In the genomic region with DNA sequence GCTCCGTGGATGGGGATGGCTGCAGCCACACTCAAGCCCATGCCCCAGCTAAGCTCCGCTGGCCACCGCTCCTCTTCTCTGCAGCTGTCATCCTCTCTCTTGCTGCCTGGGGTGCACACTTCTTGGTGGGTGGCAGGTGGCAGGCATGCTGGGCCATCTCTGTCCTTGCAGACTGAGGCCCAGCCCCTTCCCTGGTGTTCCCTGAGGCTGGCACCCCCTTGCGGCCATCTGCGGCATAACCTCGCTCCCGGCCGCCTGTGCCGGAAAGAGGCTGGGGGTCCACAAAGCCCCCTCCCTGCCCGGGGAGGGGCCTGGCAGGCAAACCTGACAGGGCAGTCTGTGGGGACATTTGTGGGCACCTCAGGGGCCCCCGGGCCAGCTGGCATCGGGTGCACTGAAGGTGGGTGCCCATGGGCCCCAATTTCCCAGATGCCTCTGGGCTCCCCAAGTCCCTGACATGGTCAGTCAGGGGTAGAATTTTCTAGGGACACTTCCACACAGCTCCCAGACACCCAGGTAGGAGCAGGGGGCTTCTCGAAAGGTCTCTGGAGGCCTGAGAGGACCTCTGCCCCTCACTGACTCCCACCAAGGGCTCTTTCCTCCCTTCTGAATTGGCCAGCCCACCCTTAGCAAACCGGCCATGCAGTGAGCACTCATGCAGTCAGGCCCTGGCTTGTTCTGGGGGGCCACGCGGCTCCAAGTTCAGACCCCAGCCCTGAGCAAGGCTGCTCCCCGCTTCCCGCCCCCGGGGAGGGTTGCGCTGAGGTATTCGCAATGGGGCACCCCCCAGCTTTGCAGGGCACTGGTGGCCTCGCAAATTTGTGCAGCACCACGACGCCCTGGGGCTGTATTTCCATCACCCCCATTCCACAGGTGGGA, we compare ENCODE assay signal across 8 cellular contexts. TPM values are rescaled to one million over a fixed set of nuclear protein-coding genes. Genes with fewer than 3 reads are reported as not detected.
DNase-seq lines count a peak whose midpoint lies in the region; ATAC-seq, FAIRE-seq and TF ChIP-seq lines count a peak whose summit lies in the region.

No MANE protein-coding gene starts in this region.

- H3K4me1 Mint-ChIP-seq in CD4-positive, alpha-beta memory T cell = peaks cover 0 to 13% (median 9%) of the 10 kb centered on the region in 4 donors

- no peaks in the 10 kb centered on the region for H3K36me3 Mint-ChIP-seq in CD4-positive, alpha-beta memory T cell

- no peaks in the 10 kb centered on the region for H3K9me3 ChIP-seq in CD4-positive, alpha-beta memory T cell (ENCODE audit: control insufficient read depth in 1 of 2, low read length in 2 of 2)
- no peaks in the 10 kb centered on the region for H3K9me3 ChIP-seq in mucosa of descending colon

- no peak for FAIRE-seq in urothelium cell line (lab: Jason Lieb, UNC)

- no peak overlapping the region for H3K27ac ChIP-seq in CD4-positive, alpha-beta memory T cell (ENCODE audit: low read depth, low read length)
- no peak overlapping the region for H3K27ac ChIP-seq in VCaP

- H3K4me3 ChIP-seq in CD4-positive, alpha-beta memory T cell (ENCODE audit: low read length in 2 of 2) = no peak overlapping the region
- H3K4me3 ChIP-seq in cardiac fibroblast (replicated peaks in 1 of 2; ENCODE audit: low read depth in 2 of 2, low read length in 2 of 2) (no peak overlapping the region), mucosa of descending colon (no peak overlapping the region)

- H3K4me1 ChIP-seq in CD4-positive, alpha-beta memory T cell (ENCODE audit: insufficient read depth, low read length) = no peaks in the 10 kb centered on the region
- H3K4me1 ChIP-seq in mucosa of descending colon (ENCODE audit: low read depth) = peaks cover 3% of the 10 kb centered on the region

- peak; percentile 91 for TF ChIP-seq CTCF in VCaP (conservative IDR thresholded peaks at IDR 0.05)
- peak; percentile 95 for TF ChIP-seq CTCF in cardiac fibroblast (IDR thresholded peaks at IDR 0.05; ENCODE audit: low read depth, low read length)
- peak; percentile 90 for TF ChIP-seq CTCF in mucosa of descending colon (IDR thresholded peaks at IDR 0.05)

- POLR2A ChIA-PET in CD4-positive, alpha-beta memory T cell (lab: Charles Lee; ENCODE audit: partially characterized antibody) = no interaction called here

- CTCF ChIA-PET in CD4-positive, alpha-beta memory T cell (lab: Charles Lee; ENCODE audit: partially characterized antibody) = interaction anchor here (0.7 to 4.4 kb wide), 11 partner anchors 11 to 759 kb away, joined by 3 to 41 read pairs (median 4); a partner anchor contains a TSS

- no peaks in the 10 kb centered on the region for H3K27me3 ChIP-seq in CD4-positive, alpha-beta memory T cell (ENCODE audit: insufficient read depth, low read length)

- no peaks in the 10 kb centered on the region for H3K9me3 Mint-ChIP-seq in CD4-positive, alpha-beta memory T cell

- DNase-seq in CD4-positive, alpha-beta memory T cell = peak in 4 of 5 donors; percentile 20 to 51 (median 30)
- DNase-seq in HK-2 (ENCODE audit: unreplicated experiment) (peak; percentile 40), cardiac fibroblast (ENCODE audit: low read depth in 2 of 2) (peak; percentile 30 to 32), mucosa of descending colon (peak in 2 of 3 donors; percentile 56 to 65), urothelium cell line (ENCODE audit: low spot score) (peak; percentile 52), ureter (ENCODE audit: low spot score) (no peak)

- ATAC-seq in mucosa of descending colon = peak; percentile 42
- ATAC-seq in GM18868 (IDR thresholded peaks at IDR 0.05; ENCODE audit: unreplicated experiment) = no peak

- no peaks in the 10 kb centered on the region for H3K36me3 ChIP-seq in CD4-positive, alpha-beta memory T cell (ENCODE audit: insufficient read depth, low read length)
- H3K36me3 ChIP-seq in mucosa of descending colon (ENCODE audit: low read depth) = no peaks in the 10 kb centered on the region

- H3K4me3 Mint-ChIP-seq in CD4-positive, alpha-beta memory T cell = no peak overlapping the region

- H3K27ac Mint-ChIP-seq in CD4-positive, alpha-beta memory T cell = no peak overlapping the region

- intact Hi-C loops in CD4-positive, alpha-beta memory T cell (cut with micrococcal nuclease) = loop anchor here (5.0 kb wide), 1 partner anchor 337 kb away; no protein-coding TSS in a partner anchor
- intact Hi-C loops in mucosa of descending colon (cut with DNase I, micrococcal nuclease) = loop anchor here in 1 of 2 donors (5.0 to 10.0 kb wide), 2 partner anchors 100 to 227 kb away; no protein-coding TSS in a partner anchor

- peaks cover 1 to 10% of the 10 kb centered on the region in 2 donors for H3K27me3 Mint-ChIP-seq in CD4-positive, alpha-beta memory T cell

RNA-seq across cellular contexts. Expression of a gene that starts 23.5 kb away (rescaled TPM):
- total RNA-seq in CD4-positive, alpha-beta memory T cell = not detected
- not detected for polyA plus RNA-seq in CD4-positive, alpha-beta memory T cell
- total RNA-seq in mucosa of descending colon = under 1 TPM in 1 of 3 donors, not detected in 2; 0.17 TPM
- total RNA-seq in ureter = 4.3 TPM

RNA-seq across cellular contexts. Expression of a gene that starts 34.1 kb away (rescaled TPM):
- not detected for total RNA-seq in CD4-positive, alpha-beta memory T cell
- polyA plus RNA-seq in CD4-positive, alpha-beta memory T cell = not detected
- total RNA-seq in mucosa of descending colon (not detected), ureter (not detected)

RNA-seq across cellular contexts. Expression of a gene that starts 55.9 kb away (rescaled TPM):
- total RNA-seq in CD4-positive, alpha-beta memory T cell = not detected
- not detected for polyA plus RNA-seq in CD4-positive, alpha-beta memory T cell
- 10 to 100 TPM in 2 of 3 donors, 1 to 10 TPM in 1; 7.6 to 27.6 (median 12.1) TPM for total RNA-seq in mucosa of descending colon
- 61.1 TPM for total RNA-seq in ureter

Comparison
In these comparisons a context has a peak if more than half of its experiments do, and no peak if none do; other contexts are left out.
1. RNA of a gene that starts 55.9 kb away (total RNA-seq): 61.1 TPM in ureter (single experiment) and 7.6 to 27.6 TPM in mucosa of descending colon; not detected in CD4-positive, alpha-beta memory T cell; every median in the first group is over 4 times any median in the second.
2. Peak in every context shown above with its lines, with median percentiles within 50 percentile points of each other: CTCF ChIP-seq.